ENCODE assay signal across 1 cellular context in the genomic region with DNA sequence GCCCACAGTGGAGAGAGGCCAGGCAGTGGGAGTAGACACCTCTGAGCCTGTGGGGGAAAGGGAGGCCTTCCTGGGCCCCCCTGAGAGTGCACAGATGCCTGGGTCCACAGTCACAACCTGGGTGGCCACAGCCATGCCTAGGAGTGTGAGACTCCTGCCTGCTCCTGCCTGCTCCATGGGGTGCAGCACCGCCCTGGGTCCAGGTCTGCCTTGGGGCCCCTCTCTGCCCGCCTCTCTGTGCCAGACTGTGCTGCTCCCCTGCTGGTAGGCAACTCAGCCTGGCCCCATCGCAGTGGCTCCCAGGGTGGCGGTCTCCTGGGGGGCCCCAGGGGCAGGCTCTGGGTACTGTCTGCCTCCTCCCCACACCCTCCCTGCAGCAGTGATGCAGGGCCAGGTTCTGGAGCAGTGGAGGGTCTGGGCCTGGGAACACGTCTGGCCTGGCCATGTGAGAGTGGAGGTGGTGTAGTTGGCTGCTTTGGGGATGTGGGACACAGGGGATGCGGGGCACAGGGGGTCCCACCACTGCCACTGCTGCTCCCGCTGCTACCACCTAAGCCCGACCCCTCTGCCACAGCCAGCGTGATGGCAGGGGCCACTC.
TF ChIP-seq lines count a peak whose summit lies in the region.

No MANE protein-coding gene starts in this region.

TF ChIP-seq in HEK293, 187 proteins besides CTCF, POLR2A, EP300 and RAD21 (continued from another document):
- TF ChIP-seq, protein P1, sequence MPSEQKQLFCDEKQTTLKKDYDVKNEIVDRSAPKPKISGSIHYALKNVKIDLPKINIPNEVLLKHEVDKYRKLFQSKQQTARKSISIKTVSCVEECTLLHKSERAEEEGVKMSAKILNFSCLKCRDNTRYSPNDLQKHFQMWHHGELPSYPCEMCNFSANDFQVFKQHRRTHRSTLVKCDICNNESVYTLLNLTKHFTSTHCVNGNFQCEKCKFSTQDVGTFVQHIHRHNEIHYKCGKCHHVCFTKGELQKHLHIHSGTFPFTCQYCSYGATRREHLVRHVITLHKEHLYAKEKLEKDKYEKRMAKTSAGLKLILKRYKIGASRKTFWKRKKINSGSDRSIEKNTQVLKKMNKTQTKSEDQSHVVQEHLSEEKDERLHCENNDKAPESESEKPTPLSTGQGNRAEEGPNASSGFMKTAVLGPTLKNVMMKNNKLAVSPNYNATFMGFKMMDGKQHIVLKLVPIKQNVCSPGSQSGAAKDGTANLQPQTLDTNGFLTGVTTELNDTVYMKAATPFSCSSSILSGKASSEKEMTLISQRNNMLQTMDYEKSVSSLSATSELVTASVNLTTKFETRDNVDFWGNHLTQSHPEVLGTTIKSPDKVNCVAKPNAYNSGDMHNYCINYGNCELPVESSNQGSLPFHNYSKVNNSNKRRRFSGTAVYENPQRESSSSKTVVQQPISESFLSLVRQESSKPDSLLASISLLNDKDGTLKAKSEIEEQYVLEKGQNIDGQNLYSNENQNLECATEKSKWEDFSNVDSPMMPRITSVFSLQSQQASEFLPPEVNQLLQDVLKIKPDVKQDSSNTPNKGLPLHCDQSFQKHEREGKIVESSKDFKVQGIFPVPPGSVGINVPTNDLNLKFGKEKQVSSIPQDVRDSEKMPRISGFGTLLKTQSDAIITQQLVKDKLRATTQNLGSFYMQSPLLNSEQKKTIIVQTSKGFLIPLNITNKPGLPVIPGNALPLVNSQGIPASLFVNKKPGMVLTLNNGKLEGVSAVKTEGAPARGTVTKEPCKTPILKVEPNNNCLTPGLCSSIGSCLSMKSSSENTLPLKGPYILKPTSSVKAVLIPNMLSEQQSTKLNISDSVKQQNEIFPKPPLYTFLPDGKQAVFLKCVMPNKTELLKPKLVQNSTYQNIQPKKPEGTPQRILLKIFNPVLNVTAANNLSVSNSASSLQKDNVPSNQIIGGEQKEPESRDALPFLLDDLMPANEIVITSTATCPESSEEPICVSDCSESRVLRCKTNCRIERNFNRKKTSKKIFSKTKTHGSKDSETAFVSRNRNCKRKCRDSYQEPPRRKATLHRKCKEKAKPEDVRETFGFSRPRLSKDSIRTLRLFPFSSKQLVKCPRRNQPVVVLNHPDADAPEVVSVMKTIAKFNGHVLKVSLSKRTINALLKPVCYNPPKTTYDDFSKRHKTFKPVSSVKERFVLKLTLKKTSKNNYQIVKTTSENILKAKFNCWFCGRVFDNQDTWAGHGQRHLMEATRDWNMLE (tag by site-specific recombination; conservative IDR thresholded peaks at IDR 0.05; ENCODE audit: low read depth) = no peak
- TF ChIP-seq ZNF341 (tag by site-specific recombination; IDR thresholded peaks at IDR 0.05; ENCODE audit: low read depth) = no peak
- TF ChIP-seq GLIS1 (tag by site-specific recombination; IDR thresholded peaks at IDR 0.05) = peak; percentile 76
